Comparison of ENCODE assay signal across 9 cellular contexts in genomic region chr6:24313477-24314141, GRCh38. TPM values are rescaled to one million over a fixed set of nuclear protein-coding genes. Genes with fewer than 3 reads are reported as not detected.
DNase-seq lines count a peak whose midpoint lies in the region; TF ChIP-seq lines count a peak whose summit lies in the region.
"Had no signal": no experiment of that assay in that cellular context is flagged by ENCODE, and none has a peak within 500 bp of the region (broad histone marks: within the 10 kb centered on the region; RNA-seq: fewer than 3 reads in every experiment).

No MANE protein-coding gene starts in this region.

- H3K27me3 ChIP-seq in stomach: no peaks in the 10 kb centered on the region

- TF ChIP-seq POLR2A in stomach (IDR thresholded peaks at IDR 0.05): no peak

- 26 to 43% (median 33%) methylated on average over 6 of the region's 6 CpGs for WGBS in stomach, 5 donors

- no peak overlapping the region for H3K27ac ChIP-seq in stomach

- H3K4me3 ChIP-seq in astrocyte of the cerebellum (ENCODE audit: low read depth, low read length) (no peak overlapping the region), stomach (no peak overlapping the region)

- H3K9me3 ChIP-seq in stomach: peaks cover 5 to 10% (median 8%) of the 10 kb centered on the region in 4 donors

- H3K4me1 ChIP-seq in stomach: peaks cover 0 to 7% (median 3%) of the 10 kb centered on the region in 4 donors

- TF ChIP-seq EP300 in stomach (IDR thresholded peaks at IDR 0.05): no peak

- intact Hi-C loops in stomach (cut with DNase I; ENCODE audit: low total_unique reads): no loop called here

- TF ChIP-seq CTCF in astrocyte of the cerebellum (IDR thresholded peaks at IDR 0.05; ENCODE audit: low read depth, low read length, missing control alignments) (no peak), stomach (IDR thresholded peaks at IDR 0.05) (no peak)

- in situ Hi-C loops in astrocyte of the cerebellum (cut with HindIII; ENCODE audit: low sequenced_read_pairs): no loop called here

- DNase-seq in HS-27A (ENCODE audit: low read depth) (peak; percentile 98), astrocyte of the cerebellum (ENCODE audit: low read depth) (peak; percentile 73), iPS-NIHi7 (ENCODE audit: extremely low spot score) (peak; percentile 41), stomach (peak; percentile 40), retina (no peak), NCI-H1105 (lab: John Stamatoyannopoulos, UW) (no peak)
- DNase-seq in stimulated activated CD8-positive, alpha-beta memory T cell treated with anti-CD3 and anti-CD28 coated beads, Interleukin-4, amount 100 ng/mL, for 48 hours: no peak
- DNase-seq: DND-41, hippocampal formation had no signal

- no peaks in the 10 kb centered on the region for H3K36me3 ChIP-seq in stomach

RNA-seq across cellular contexts. Expression of gene DCDC2, which starts 44.2 kb away (rescaled TPM):
- 1 to 10 TPM in 3 of 5 donors, under 1 TPM in 2; under 0.01 to 2.8 (median 2.2) TPM for total RNA-seq in stomach
- polyA plus RNA-seq in stomach: 1 to 10 TPM in 1 of 3 donors, under 1 TPM in 2; 0.15 to 2.7 (median 0.48) TPM

Comparison
In these comparisons a context has a peak if more than half of its experiments do, and no peak if none do; other contexts are left out.
1. DNase-seq: peak in HS-27A (single experiment), astrocyte of the cerebellum (single experiment), iPS-NIHi7 (single experiment) and stomach (single experiment); none in retina (single experiment), stimulated activated CD8-positive, alpha-beta memory T cell treated with anti-CD3 and anti-CD28 coated beads, Interleukin-4, amount 100 ng/mL, for 48 hours (single experiment) and NCI-H1105 (single experiment).